In the genomic region with DNA sequence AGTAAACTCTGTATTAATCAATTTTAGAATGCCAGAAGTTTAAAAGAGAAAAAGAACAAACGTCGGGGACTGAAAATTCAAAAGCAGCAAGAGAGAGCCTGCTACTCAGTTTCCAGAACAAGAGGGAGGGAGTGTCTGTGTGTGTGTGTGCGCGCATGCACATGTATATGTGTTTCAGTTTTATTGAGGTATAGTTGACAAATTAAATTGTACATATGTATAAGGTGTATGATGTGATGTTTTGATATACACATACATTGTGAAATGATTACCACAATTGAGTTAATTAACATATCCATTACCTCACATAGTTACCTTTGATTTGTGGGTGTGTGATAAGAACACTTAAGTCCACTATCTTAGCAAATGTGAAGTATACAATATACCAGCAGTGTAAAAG, we compare ENCODE assay signal across 21 cellular contexts.
"Had no signal": no experiment of that assay in that cellular context is flagged by ENCODE, and none has a peak within 500 bp of the region (broad histone marks: within the 10 kb centered on the region; RNA-seq: fewer than 3 reads in every experiment).

No MANE protein-coding gene starts in this region.

- ATAC-seq: activated CD8-positive, alpha-beta memory T cell treated with anti-CD3 and anti-CD28 coated beads, Interleukin-2, amount 10 ng/mL, durations not matched to agents 7 days and 5 days; left ventricle myocardium superior; naive thymus-derived CD4-positive, alpha-beta T cell; stimulated activated naive CD8-positive, alpha-beta T cell treated with anti-CD3 and anti-CD28 coated beads, Interleukin-15, Interleukin-2, amounts not matched to agents 100 U/mL and 50 U/mL, for 24 hours had no signal

- FAIRE-seq: colon had no signal

- H3K27ac ChIP-seq: tibial artery had no signal

- H3K4me3 ChIP-seq: body of pancreas, dorsolateral prefrontal cortex, tibial artery had no signal

- H3K4me3 Mint-ChIP-seq: activated B cell treated with CpG ODN at 0.5 μM for 24 hours; activated CD4-positive, alpha-beta memory T cell treated with anti-CD3 and anti-CD28 coated beads, Interleukin-2, amount 10 ng/mL, durations not matched to agents 7 days and 5 days; activated CD8-positive, alpha-beta memory T cell treated with anti-CD3 and anti-CD28 coated beads, Interleukin-2, amount 10 ng/mL, durations not matched to agents 7 days and 5 days; activated naive CD8-positive, alpha-beta T cell treated with anti-CD3 and anti-CD28 coated beads for 36 hours; memory B cell; naive thymus-derived CD4-positive, alpha-beta T cell had no signal

- H3K27me3 ChIP-seq: body of pancreas, dorsolateral prefrontal cortex, tibial artery had no signal

- H3K36me3 Mint-ChIP-seq: activated naive CD8-positive, alpha-beta T cell treated with anti-CD3 and anti-CD28 coated beads for 36 hours had no signal

- H3K4me1 ChIP-seq: body of pancreas had no signal

- H3K4me1 Mint-ChIP-seq: activated CD4-positive, alpha-beta memory T cell treated with anti-CD3 and anti-CD28 coated beads, Interleukin-2, amount 10 ng/mL, durations not matched to agents 7 days and 5 days; activated CD8-positive, alpha-beta memory T cell treated with anti-CD3 and anti-CD28 coated beads, Interleukin-2, amount 10 ng/mL, durations not matched to agents 7 days and 5 days; activated naive CD8-positive, alpha-beta T cell treated with anti-CD3 and anti-CD28 coated beads for 36 hours; memory B cell; naive thymus-derived CD4-positive, alpha-beta T cell had no signal

- DNase-seq: activated B cell treated with CpG ODN at 0.5 μM for 24 hours; activated CD4-positive, alpha-beta memory T cell treated with anti-CD3 and anti-CD28 coated beads, Interleukin-2, amount 10 ng/mL, durations not matched to agents 7 days and 5 days; activated CD4-positive, alpha-beta T cell treated with anti-CD3 and anti-CD28 coated beads for 48 hours; activated CD8-positive, alpha-beta memory T cell treated with anti-CD3 and anti-CD28 coated beads, Interleukin-2, amount 10 ng/mL, durations not matched to agents 7 days and 5 days; activated naive CD4-positive, alpha-beta T cell; activated naive CD8-positive, alpha-beta T cell treated with anti-CD3 and anti-CD28 coated beads for 36 hours; body of pancreas; caudate nucleus; dorsolateral prefrontal cortex; glutamatergic neuron; left ventricle myocardium superior; naive thymus-derived CD4-positive, alpha-beta T cell; posterior cingulate gyrus; stimulated activated CD4-positive, alpha-beta T cell treated with anti-CD3 and anti-CD28 coated beads, Interleukin-12 subunit alpha, Interleukin-12 subunit beta, amount 100 ng/mL, for 4 hours; stimulated activated CD4-positive, alpha-beta T cell treated with anti-CD3 and anti-CD28 coated beads, Interleukin-1b, Interleukin-23, amount 100 ng/mL, for 48 hours; stimulated activated naive CD8-positive, alpha-beta T cell treated with anti-CD3 and anti-CD28 coated beads, Interleukin-15, Interleukin-2, amounts not matched to agents 100 U/mL and 50 U/mL, for 24 hours; T-helper 1 cell; T-helper 9 cell; tibial artery had no signal

- H3K36me3 ChIP-seq: tibial artery had no signal

- H3K27ac Mint-ChIP-seq: activated B cell treated with CpG ODN at 0.5 μM for 24 hours; activated CD4-positive, alpha-beta memory T cell treated with anti-CD3 and anti-CD28 coated beads, Interleukin-2, amount 10 ng/mL, durations not matched to agents 7 days and 5 days; activated CD8-positive, alpha-beta memory T cell treated with anti-CD3 and anti-CD28 coated beads, Interleukin-2, amount 10 ng/mL, durations not matched to agents 7 days and 5 days; activated naive CD8-positive, alpha-beta T cell treated with anti-CD3 and anti-CD28 coated beads for 36 hours; memory B cell; naive thymus-derived CD4-positive, alpha-beta T cell had no signal

- H3K27me3 Mint-ChIP-seq: activated naive CD8-positive, alpha-beta T cell treated with anti-CD3 and anti-CD28 coated beads for 36 hours had no signal
